ENCODE assay signal across 8 cellular contexts in the genomic region with DNA sequence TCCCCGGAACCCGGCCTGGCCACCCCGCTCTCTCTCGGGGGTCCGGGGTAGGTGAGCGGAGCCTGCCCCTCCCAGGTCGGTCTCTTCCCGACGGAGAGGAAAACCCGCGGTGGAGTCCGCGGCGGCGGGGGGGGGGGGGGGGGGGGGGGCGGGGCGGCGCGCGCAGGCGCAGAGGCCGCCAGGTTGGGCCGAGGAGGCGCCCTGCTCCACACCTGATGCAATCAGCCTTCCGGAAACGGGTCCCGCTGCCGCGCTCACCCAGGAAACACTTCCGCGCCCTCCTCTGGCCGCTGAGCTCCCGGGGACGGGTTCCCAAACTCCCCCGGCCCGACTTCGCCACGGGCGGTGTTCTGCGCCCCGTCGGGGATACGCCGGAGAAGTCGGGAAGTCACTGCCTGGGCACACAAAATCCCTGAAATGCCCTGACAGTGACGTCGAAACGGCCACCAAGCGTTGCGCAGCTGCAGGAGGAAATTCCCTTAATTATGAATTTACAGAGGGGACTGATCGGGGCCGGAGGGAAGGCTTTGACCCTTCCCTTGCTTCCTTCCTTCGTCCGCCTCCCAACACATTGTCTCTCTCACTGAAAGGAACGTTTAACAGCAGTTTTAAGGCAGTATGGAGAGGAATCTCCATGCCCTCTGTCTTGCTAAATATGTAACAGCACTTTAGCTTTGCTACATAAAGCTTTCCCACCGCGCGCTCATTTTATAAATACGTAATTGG. TPM values are rescaled to one million over a fixed set of nuclear protein-coding genes. Genes with fewer than 3 reads are reported as not detected.
DNase-seq lines count a peak whose midpoint lies in the region; ATAC-seq and TF ChIP-seq lines count a peak whose summit lies in the region.

No MANE protein-coding gene starts in this region.

- POLR2A ChIA-PET in activated naive CD8-positive, alpha-beta T cell treated with anti-CD3 and anti-CD28 coated beads, Interleukin-2, amount 10 ng/mL, durations not matched to agents 7 days and 5 days (lab: Charles Lee) = no interaction called here

- DNase-seq in DMS 273 treated with DMSO at 0.1 percent for 48 hours (lab: John Stamatoyannopoulos, UW) (peak; percentile 55), left ventricle myocardium superior (peak; percentile 77), psoas muscle (peak; percentile 73 to 81), NCI-H446 treated with DMSO at 0.1 percent for 48 hours (lab: John Stamatoyannopoulos, UW) (no peak)
- peak; percentile 77 for DNase-seq in activated naive CD8-positive, alpha-beta T cell treated with anti-CD3 and anti-CD28 coated beads, Interleukin-2, amount 10 ng/mL, durations not matched to agents 7 days and 5 days

- TF ChIP-seq CTCF in psoas muscle (IDR thresholded peaks at IDR 0.05) = peak; percentile 12

- intact Hi-C loops in left ventricle myocardium superior (cut with micrococcal nuclease) (loop anchor here (5.0 kb wide), 1 partner anchor 289 kb away; no protein-coding TSS in a partner anchor), psoas muscle (cut with DNase I) (loop anchor here (5.0 kb wide), 2 partner anchors 289 to 299 kb away; no protein-coding TSS in a partner anchor)

- H3K4me1 Mint-ChIP-seq in activated naive CD8-positive, alpha-beta T cell treated with anti-CD3 and anti-CD28 coated beads, Interleukin-2, amount 10 ng/mL, durations not matched to agents 7 days and 5 days = peaks cover 26% of the 10 kb centered on the region

- peak overlapping the region; percentile 91 for H3K4me3 ChIP-seq in HUES6 (ENCODE audit: low read depth, low read length)
- peak overlapping the region; percentile 63 for H3K4me3 ChIP-seq in psoas muscle

- peak overlapping the region; percentile 84 for H3K27ac Mint-ChIP-seq in activated naive CD8-positive, alpha-beta T cell treated with anti-CD3 and anti-CD28 coated beads, Interleukin-2, amount 10 ng/mL, durations not matched to agents 7 days and 5 days

- H3K36me3 ChIP-seq in HUES6 (ENCODE audit: control insufficient read depth, insufficient read depth, low read length) (no peaks in the 10 kb centered on the region), psoas muscle (ENCODE audit: insufficient read depth in 1 of 2, low read depth in 1 of 2) (no peaks in the 10 kb centered on the region)

- H3K27ac ChIP-seq in HUES6 (ENCODE audit: low read depth, low read length) (peak overlapping the region; percentile 99), psoas muscle (peak overlapping the region; percentile 74)

- 3 to 8% (median 6%) methylated on average over 37 to 59 of the region's 59 CpGs for WGBS in psoas muscle, 3 donors

- no peaks in the 10 kb centered on the region for H3K9me3 Mint-ChIP-seq in activated naive CD8-positive, alpha-beta T cell treated with anti-CD3 and anti-CD28 coated beads, Interleukin-2, amount 10 ng/mL, durations not matched to agents 7 days and 5 days

- H3K9ac ChIP-seq in HUES6 (ENCODE audit: low read length) = peak overlapping the region; percentile 97

- H3K9me3 ChIP-seq in HUES6 (ENCODE audit: control insufficient read depth, insufficient read depth, low read depth, low read length) (no peaks in the 10 kb centered on the region), psoas muscle (no peaks in the 10 kb centered on the region)

- H3K4me1 ChIP-seq in HUES6 (ENCODE audit: control insufficient read depth, insufficient read depth, low read length) = peaks cover 28% of the 10 kb centered on the region
- peaks cover 4% of the 10 kb centered on the region for H3K4me1 ChIP-seq in psoas muscle

- ATAC-seq in GM21423 (IDR thresholded peaks at IDR 0.05; ENCODE audit: unreplicated experiment) = peak; percentile 51
- peak; percentile 76 for ATAC-seq in activated naive CD8-positive, alpha-beta T cell treated with anti-CD3 and anti-CD28 coated beads, Interleukin-2, amount 10 ng/mL, durations not matched to agents 7 days and 5 days (ENCODE audit: low read depth)
- peak; percentile 49 for ATAC-seq in left ventricle myocardium superior
- ATAC-seq in psoas muscle = peak; percentile 57 to 68 (median 58)

- peak overlapping the region; percentile 83 for H3K4me3 Mint-ChIP-seq in activated naive CD8-positive, alpha-beta T cell treated with anti-CD3 and anti-CD28 coated beads, Interleukin-2, amount 10 ng/mL, durations not matched to agents 7 days and 5 days

- peaks cover 12% of the 10 kb centered on the region for H3K27me3 ChIP-seq in HUES6 (ENCODE audit: control insufficient read depth, insufficient read depth, low read length)
- H3K27me3 ChIP-seq in psoas muscle (ENCODE audit: insufficient read depth in 3 of 3, low read length in 2 of 3) = no peaks in the 10 kb centered on the region

- no peaks in the 10 kb centered on the region for H3K36me3 Mint-ChIP-seq in activated naive CD8-positive, alpha-beta T cell treated with anti-CD3 and anti-CD28 coated beads, Interleukin-2, amount 10 ng/mL, durations not matched to agents 7 days and 5 days

- peaks cover 59% of the 10 kb centered on the region for H3K27me3 Mint-ChIP-seq in activated naive CD8-positive, alpha-beta T cell treated with anti-CD3 and anti-CD28 coated beads, Interleukin-2, amount 10 ng/mL, durations not matched to agents 7 days and 5 days

TF ChIP-seq in PFSK-1, 5 proteins besides CTCF, POLR2A, EP300 and RAD21:
- TF ChIP-seq FOXP2 (optimal IDR thresholded peaks at IDR 0.05; ENCODE audit: borderline replicate concordance, extremely low read depth, extremely low read length, insufficient read depth) (no peak), SIN3A (IDR thresholded peaks at IDR 0.05; ENCODE audit: borderline replicate concordance, insufficient read depth, low read length) (no peak), POLR2AphosphoS5 (IDR thresholded peaks at IDR 0.05; ENCODE audit: low read depth, low read length) (peak; percentile 86), TAF1 (IDR thresholded peaks at IDR 0.05; ENCODE audit: borderline replicate concordance, insufficient read depth, low read length) (peak; percentile 61; the same call in 1 of the 2 replicates)
- TF ChIP-seq, protein P1, sequence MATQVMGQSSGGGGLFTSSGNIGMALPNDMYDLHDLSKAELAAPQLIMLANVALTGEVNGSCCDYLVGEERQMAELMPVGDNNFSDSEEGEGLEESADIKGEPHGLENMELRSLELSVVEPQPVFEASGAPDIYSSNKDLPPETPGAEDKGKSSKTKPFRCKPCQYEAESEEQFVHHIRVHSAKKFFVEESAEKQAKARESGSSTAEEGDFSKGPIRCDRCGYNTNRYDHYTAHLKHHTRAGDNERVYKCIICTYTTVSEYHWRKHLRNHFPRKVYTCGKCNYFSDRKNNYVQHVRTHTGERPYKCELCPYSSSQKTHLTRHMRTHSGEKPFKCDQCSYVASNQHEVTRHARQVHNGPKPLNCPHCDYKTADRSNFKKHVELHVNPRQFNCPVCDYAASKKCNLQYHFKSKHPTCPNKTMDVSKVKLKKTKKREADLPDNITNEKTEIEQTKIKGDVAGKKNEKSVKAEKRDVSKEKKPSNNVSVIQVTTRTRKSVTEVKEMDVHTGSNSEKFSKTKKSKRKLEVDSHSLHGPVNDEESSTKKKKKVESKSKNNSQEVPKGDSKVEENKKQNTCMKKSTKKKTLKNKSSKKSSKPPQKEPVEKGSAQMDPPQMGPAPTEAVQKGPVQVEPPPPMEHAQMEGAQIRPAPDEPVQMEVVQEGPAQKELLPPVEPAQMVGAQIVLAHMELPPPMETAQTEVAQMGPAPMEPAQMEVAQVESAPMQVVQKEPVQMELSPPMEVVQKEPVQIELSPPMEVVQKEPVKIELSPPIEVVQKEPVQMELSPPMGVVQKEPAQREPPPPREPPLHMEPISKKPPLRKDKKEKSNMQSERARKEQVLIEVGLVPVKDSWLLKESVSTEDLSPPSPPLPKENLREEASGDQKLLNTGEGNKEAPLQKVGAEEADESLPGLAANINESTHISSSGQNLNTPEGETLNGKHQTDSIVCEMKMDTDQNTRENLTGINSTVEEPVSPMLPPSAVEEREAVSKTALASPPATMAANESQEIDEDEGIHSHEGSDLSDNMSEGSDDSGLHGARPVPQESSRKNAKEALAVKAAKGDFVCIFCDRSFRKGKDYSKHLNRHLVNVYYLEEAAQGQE (IDR thresholded peaks at IDR 0.05; ENCODE audit: insufficient read depth in 1 of 2, low read depth in 2 of 2, low read length in 2 of 2) = no peak

RNA-seq across cellular contexts. Expression of a gene that starts 2.1 kb away (rescaled TPM):
- 26.6 TPM for polyA plus RNA-seq in PFSK-1 (2012; ENCODE audit: insufficient read length, low read depth)
- total RNA-seq in activated naive CD8-positive, alpha-beta T cell treated with anti-CD3 and anti-CD28 coated beads, Interleukin-2, amount 10 ng/mL, durations not matched to agents 7 days and 5 days = 1 to 10 TPM in 1 of 2 experiments, under 1 TPM in 1; 0.96 to 2.0 TPM
- total RNA-seq in left ventricle myocardium superior = 23.9 TPM
- total RNA-seq in psoas muscle = 10 to 100 TPM in 3 of 4 donors, 1 to 10 TPM in 1; 7.8 to 37.4 (median 12.7) TPM
- polyA plus RNA-seq in psoas muscle = 10 to 100 TPM in 1 of 3 donors, 1 to 10 TPM in 2; 3.1 to 12.5 (median 3.2) TPM

RNA-seq across cellular contexts. Expression of a gene that starts 40.3 kb away (rescaled TPM):
- polyA plus RNA-seq in PFSK-1 (2012; ENCODE audit: insufficient read length, low read depth) = 20.1 TPM
- 1 to 10 TPM in 1 of 2 experiments, under 1 TPM in 1; 0.83 to 1.5 TPM for total RNA-seq in activated naive CD8-positive, alpha-beta T cell treated with anti-CD3 and anti-CD28 coated beads, Interleukin-2, amount 10 ng/mL, durations not matched to agents 7 days and 5 days
- total RNA-seq in left ventricle myocardium superior = 4.8 TPM
- 10 to 100 TPM; 10.6 to 53.7 (median 25.7) TPM for total RNA-seq in psoas muscle
- polyA plus RNA-seq in psoas muscle = 10 to 100 TPM; 10.5 to 88.3 (median 23.4) TPM
